ENCODE assay signal across 34 cellular contexts in the genomic region with DNA sequence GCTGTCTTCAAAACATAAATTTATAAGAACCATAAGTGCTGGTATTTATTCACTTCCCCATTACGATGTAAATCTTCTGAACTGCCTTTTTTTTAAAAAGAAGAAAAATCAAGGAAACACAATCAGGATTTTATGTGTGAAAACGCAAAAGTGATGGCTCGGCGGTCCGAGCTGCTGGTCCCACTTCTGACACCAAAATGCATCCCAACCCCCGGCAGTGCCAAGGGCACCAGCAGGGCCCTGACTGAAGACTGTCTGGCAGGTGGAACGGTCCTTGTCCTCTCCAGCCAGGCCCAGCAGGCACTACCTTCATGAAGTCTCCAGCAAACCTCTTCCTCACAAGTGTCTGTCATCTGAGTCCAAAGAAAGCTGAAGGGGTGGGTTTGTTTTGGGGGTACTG.
"Had no signal": no experiment of that assay in that cellular context is flagged by ENCODE, and none has a peak within 500 bp of the region (broad histone marks: within the 10 kb centered on the region; RNA-seq: fewer than 3 reads in every experiment).

No MANE protein-coding gene starts in this region.

- H3K36me3 ChIP-seq: pancreas, prostate gland had no signal

- H3K9me3 ChIP-seq: pancreas, prostate gland, upper lobe of right lung had no signal

- H3K27me3 Mint-ChIP-seq: activated CD4-positive, alpha-beta memory T cell treated with anti-CD3 and anti-CD28 coated beads, Interleukin-2, amount 10 ng/mL, durations not matched to agents 7 days and 5 days; activated CD4-positive, alpha-beta T cell treated with anti-CD3 and anti-CD28 coated beads, Interleukin-2, amount 10 ng/mL, durations not matched to agents 24 days and 14 days; activated naive CD4-positive, alpha-beta T cell treated with anti-CD3 and anti-CD28 coated beads, Interleukin-2, amount 50 U/mL, for 24 hours; activated naive CD8-positive, alpha-beta T cell treated with anti-CD3 and anti-CD28 coated beads, Interleukin-2, amount 50 U/mL, for 24 hours; central memory CD8-positive, alpha-beta T cell; naive thymus-derived CD4-positive, alpha-beta T cell; T-helper 17 cell had no signal

- H3K4me1 Mint-ChIP-seq: activated CD4-positive, alpha-beta T cell treated with anti-CD3 and anti-CD28 coated beads, Interleukin-2, amount 10 ng/mL, durations not matched to agents 24 days and 14 days; activated naive CD4-positive, alpha-beta T cell treated with anti-CD3 and anti-CD28 coated beads, Interleukin-2, amount 50 U/mL, for 24 hours; central memory CD8-positive, alpha-beta T cell; naive thymus-derived CD4-positive, alpha-beta T cell had no signal

- H3K4me3 Mint-ChIP-seq: activated CD4-positive, alpha-beta memory T cell treated with anti-CD3 and anti-CD28 coated beads, Interleukin-2, amount 10 ng/mL, durations not matched to agents 7 days and 5 days; activated CD4-positive, alpha-beta T cell treated with anti-CD3 and anti-CD28 coated beads, Interleukin-2, amount 10 ng/mL, durations not matched to agents 24 days and 14 days; activated naive CD4-positive, alpha-beta T cell treated with anti-CD3 and anti-CD28 coated beads, Interleukin-2, amount 50 U/mL, for 24 hours; activated naive CD8-positive, alpha-beta T cell treated with anti-CD3 and anti-CD28 coated beads, Interleukin-2, amount 50 U/mL, for 24 hours; central memory CD8-positive, alpha-beta T cell; naive thymus-derived CD4-positive, alpha-beta T cell; T-helper 17 cell had no signal

- H3K27me3 ChIP-seq: esophagus squamous epithelium, heart right ventricle, left lung, pancreas, suprapubic skin, tibial artery, upper lobe of right lung had no signal

- H3K4me3 ChIP-seq: esophagus squamous epithelium, heart right ventricle, left lung, lung, pancreas, prostate gland, skin epidermis, suprapubic skin, tibial artery, upper lobe of right lung had no signal

- ATAC-seq: activated naive CD8-positive, alpha-beta T cell treated with anti-CD3 and anti-CD28 coated beads, Interleukin-2, amount 50 U/mL, for 24 hours; naive thymus-derived CD4-positive, alpha-beta T cell; sciatic nerve; T-helper 17 cell had no signal

- DNase-seq: activated CD4-positive, alpha-beta memory T cell treated with anti-CD3 and anti-CD28 coated beads, Interleukin-2, amount 10 ng/mL, durations not matched to agents 7 days and 5 days; activated CD4-positive, alpha-beta T cell treated with anti-CD3 and anti-CD28 coated beads, Interleukin-2, amount 10 ng/mL, durations not matched to agents 24 days and 14 days; activated CD4-positive, CD25-positive, alpha-beta regulatory T cell treated with anti-CD3 and anti-CD28 coated beads, Interleukin-2, amount 50 U/mL, for 72 hours; activated CD8-positive, alpha-beta memory T cell treated with anti-CD3 and anti-CD28 coated beads, Interleukin-2, amount 50 U/mL, for 48 hours; activated naive CD8-positive, alpha-beta T cell treated with anti-CD3 and anti-CD28 coated beads, Interleukin-2, amount 50 U/mL, for 24 hours; activated T-cell treated with anti-CD3 and anti-CD28 coated beads, Interleukin-2, amount 50 U/mL, for 48 hours; dermis blood vessel endothelial cell; effector CD4-positive, alpha-beta T cell; esophagus squamous epithelium; heart right ventricle; kidney glomerular epithelial cell; left lung; naive thymus-derived CD4-positive, alpha-beta T cell; nucleus accumbens; pancreas; retina; stimulated activated CD4-positive, alpha-beta T cell treated with anti-CD3 and anti-CD28 coated beads, Interleukin-12 subunit alpha, Interleukin-12 subunit beta, amount 100 ng/mL, for 4 hours; stimulated activated CD4-positive, alpha-beta T cell treated with anti-CD3 and anti-CD28 coated beads, Interleukin-4, amount 100 ng/mL, for 1 hour; T-helper 17 cell; T1000; tibial artery; upper lobe of right lung; WERI-Rb-1 had no signal

- H3K27ac Mint-ChIP-seq: activated CD4-positive, alpha-beta memory T cell treated with anti-CD3 and anti-CD28 coated beads, Interleukin-2, amount 10 ng/mL, durations not matched to agents 7 days and 5 days; activated CD4-positive, alpha-beta T cell treated with anti-CD3 and anti-CD28 coated beads, Interleukin-2, amount 10 ng/mL, durations not matched to agents 24 days and 14 days; activated naive CD4-positive, alpha-beta T cell treated with anti-CD3 and anti-CD28 coated beads, Interleukin-2, amount 50 U/mL, for 24 hours; activated naive CD8-positive, alpha-beta T cell treated with anti-CD3 and anti-CD28 coated beads, Interleukin-2, amount 50 U/mL, for 24 hours; activated T-helper 2 cell treated with anti-CD3 and anti-CD28 coated beads, Interferon-gamma antibody, Interleukin-2, Interleukin-4, amounts not matched to agents 10 μg/mL and 5 μg/mL and 100 μg/mL, durations not matched to agents 14 hours and 24 hours and 36 hours had no signal

- H3K4me1 ChIP-seq: esophagus squamous epithelium, pancreas, prostate gland, suprapubic skin, upper lobe of right lung had no signal

- FAIRE-seq: bronchial epithelial cell, endometrium, pancreas had no signal

- H3K27ac ChIP-seq: epithelial cell of prostate, esophagus squamous epithelium, heart right ventricle, pancreas, prostate gland, suprapubic skin, tibial artery, upper lobe of right lung, WERI-Rb-1 had no signal
